1 cellular context compared by ENCODE assay signal in the genomic region with DNA sequence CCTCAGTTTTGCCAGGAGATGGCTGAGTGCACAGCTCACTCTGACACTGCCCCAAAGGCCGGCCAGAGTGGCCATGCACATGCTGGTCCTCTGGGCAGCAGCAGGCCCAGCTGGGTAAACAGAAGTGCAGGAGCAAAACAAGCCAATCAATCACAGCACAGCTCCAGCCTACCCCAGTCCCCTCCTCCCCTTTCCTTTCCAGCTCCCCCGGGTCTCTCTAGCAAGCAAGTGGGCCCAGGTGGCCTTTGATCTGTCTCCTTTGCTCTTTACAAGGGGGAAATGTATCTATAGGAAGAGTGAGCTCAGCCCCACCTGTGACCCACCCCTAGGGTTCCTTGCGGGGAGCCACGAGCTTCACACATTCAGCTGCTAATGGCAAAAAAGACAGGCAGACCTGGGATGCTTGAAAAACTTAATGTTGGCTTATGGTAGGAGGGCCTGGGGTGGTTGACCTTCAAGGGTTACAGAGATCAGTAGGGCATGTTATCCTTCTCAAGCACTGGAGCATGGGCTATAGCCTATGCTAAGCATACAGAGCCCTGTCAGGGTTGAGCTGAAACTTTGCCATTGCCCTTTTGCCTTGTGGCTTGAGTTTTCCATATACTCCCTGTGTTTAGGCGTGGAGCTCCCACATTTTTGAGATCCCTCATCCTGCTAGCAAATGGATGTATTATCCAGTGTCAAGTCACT.
TF ChIP-seq lines count a peak whose summit lies in the region.

No MANE protein-coding gene starts in this region.

TF ChIP-seq in GM23338, 12 proteins besides CTCF, POLR2A, EP300 and RAD21 (continued from another document):
- TF ChIP-seq, protein P1, sequence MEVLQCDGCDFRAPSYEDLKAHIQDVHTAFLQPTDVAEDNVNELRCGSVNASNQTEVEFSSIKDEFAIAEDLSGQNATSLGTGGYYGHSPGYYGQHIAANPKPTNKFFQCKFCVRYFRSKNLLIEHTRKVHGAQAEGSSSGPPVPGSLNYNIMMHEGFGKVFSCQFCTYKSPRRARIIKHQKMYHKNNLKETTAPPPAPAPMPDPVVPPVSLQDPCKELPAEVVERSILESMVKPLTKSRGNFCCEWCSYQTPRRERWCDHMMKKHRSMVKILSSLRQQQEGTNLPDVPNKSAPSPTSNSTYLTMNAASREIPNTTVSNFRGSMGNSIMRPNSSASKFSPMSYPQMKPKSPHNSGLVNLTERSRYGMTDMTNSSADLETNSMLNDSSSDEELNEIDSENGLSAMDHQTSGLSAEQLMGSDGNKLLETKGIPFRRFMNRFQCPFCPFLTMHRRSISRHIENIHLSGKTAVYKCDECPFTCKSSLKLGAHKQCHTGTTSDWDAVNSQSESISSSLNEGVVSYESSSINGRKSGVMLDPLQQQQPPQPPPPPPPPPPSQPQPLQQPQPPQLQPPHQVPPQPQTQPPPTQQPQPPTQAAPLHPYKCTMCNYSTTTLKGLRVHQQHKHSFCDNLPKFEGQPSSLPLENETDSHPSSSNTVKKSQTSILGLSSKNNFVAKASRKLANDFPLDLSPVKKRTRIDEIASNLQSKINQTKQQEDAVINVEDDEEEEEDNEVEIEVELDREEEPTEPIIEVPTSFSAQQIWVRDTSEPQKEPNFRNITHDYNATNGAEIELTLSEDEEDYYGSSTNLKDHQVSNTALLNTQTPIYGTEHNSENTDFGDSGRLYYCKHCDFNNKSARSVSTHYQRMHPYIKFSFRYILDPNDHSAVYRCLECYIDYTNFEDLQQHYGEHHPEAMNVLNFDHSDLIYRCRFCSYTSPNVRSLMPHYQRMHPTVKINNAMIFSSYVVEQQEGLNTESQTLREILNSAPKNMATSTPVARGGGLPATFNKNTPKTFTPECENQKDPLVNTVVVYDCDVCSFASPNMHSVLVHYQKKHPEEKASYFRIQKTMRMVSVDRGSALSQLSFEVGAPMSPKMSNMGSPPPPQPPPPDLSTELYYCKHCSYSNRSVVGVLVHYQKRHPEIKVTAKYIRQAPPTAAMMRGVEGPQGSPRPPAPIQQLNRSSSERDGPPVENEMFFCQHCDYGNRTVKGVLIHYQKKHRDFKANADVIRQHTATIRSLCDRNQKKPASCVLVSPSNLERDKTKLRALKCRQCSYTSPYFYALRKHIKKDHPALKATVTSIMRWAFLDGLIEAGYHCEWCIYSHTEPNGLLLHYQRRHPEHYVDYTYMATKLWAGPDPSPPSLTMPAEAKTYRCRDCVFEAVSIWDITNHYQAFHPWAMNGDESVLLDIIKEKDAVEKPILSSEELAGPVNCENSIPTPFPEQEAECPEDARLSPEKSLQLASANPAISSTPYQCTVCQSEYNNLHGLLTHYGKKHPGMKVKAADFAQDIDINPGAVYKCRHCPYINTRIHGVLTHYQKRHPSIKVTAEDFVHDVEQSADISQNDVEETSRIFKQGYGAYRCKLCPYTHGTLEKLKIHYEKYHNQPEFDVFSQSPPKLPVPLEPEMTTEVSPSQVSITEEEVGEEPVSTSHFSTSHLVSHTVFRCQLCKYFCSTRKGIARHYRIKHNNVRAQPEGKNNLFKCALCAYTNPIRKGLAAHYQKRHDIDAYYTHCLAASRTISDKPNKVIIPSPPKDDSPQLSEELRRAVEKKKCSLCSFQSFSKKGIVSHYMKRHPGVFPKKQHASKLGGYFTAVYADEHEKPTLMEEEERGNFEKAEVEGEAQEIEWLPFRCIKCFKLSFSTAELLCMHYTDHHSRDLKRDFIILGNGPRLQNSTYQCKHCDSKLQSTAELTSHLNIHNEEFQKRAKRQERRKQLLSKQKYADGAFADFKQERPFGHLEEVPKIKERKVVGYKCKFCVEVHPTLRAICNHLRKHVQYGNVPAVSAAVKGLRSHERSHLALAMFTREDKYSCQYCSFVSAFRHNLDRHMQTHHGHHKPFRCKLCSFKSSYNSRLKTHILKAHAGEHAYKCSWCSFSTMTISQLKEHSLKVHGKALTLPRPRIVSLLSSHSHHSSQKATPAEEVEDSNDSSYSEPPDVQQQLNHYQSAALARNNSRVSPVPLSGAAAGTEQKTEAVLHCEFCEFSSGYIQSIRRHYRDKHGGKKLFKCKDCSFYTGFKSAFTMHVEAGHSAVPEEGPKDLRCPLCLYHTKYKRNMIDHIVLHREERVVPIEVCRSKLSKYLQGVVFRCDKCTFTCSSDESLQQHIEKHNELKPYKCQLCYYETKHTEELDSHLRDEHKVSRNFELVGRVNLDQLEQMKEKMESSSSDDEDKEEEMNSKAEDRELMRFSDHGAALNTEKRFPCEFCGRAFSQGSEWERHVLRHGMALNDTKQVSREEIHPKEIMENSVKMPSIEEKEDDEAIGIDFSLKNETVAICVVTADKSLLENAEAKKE (CRISPR knock-in tag; IDR thresholded peaks at IDR 0.05), result no peak
- no peak for TF ChIP-seq EZH2phosphoT487 (IDR thresholded peaks at IDR 0.05; ENCODE audit: unreplicated experiment)
- TF ChIP-seq, protein P2, sequence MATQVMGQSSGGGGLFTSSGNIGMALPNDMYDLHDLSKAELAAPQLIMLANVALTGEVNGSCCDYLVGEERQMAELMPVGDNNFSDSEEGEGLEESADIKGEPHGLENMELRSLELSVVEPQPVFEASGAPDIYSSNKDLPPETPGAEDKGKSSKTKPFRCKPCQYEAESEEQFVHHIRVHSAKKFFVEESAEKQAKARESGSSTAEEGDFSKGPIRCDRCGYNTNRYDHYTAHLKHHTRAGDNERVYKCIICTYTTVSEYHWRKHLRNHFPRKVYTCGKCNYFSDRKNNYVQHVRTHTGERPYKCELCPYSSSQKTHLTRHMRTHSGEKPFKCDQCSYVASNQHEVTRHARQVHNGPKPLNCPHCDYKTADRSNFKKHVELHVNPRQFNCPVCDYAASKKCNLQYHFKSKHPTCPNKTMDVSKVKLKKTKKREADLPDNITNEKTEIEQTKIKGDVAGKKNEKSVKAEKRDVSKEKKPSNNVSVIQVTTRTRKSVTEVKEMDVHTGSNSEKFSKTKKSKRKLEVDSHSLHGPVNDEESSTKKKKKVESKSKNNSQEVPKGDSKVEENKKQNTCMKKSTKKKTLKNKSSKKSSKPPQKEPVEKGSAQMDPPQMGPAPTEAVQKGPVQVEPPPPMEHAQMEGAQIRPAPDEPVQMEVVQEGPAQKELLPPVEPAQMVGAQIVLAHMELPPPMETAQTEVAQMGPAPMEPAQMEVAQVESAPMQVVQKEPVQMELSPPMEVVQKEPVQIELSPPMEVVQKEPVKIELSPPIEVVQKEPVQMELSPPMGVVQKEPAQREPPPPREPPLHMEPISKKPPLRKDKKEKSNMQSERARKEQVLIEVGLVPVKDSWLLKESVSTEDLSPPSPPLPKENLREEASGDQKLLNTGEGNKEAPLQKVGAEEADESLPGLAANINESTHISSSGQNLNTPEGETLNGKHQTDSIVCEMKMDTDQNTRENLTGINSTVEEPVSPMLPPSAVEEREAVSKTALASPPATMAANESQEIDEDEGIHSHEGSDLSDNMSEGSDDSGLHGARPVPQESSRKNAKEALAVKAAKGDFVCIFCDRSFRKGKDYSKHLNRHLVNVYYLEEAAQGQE (IDR thresholded peaks at IDR 0.05; ENCODE audit: unreplicated experiment), result no peak
- TF ChIP-seq CREB1 (CRISPR knock-in tag; IDR thresholded peaks at IDR 0.05; ENCODE audit: low read depth), result no peak
- no peak for TF ChIP-seq NANOG (IDR thresholded peaks at IDR 0.05; ENCODE audit: borderline replicate concordance)
- no peak for TF ChIP-seq ZNF114 (CRISPR knock-in tag; IDR thresholded peaks at IDR 0.05)
